Comparison of ENCODE assay signal across 1 cellular context in genomic region chr7:20201380-20201779, GRCh38.
TF ChIP-seq lines count a peak whose summit lies in the region.

No MANE protein-coding gene starts in this region.

TF ChIP-seq in K562, 482 proteins besides CTCF, POLR2A, EP300 and RAD21 (continued from another document):
- TF ChIP-seq ETS1 (conservative IDR thresholded peaks at IDR 0.05; ENCODE audit: control insufficient read depth, low read depth, low read length), result no peak
- no peak for TF ChIP-seq YBX1 (IDR thresholded peaks at IDR 0.05)
- TF ChIP-seq NR2C1 (IDR thresholded peaks at IDR 0.05), result peak; percentile 50; the same call in 1 of the 2 replicates
- TF ChIP-seq NR2C1 (tag; IDR thresholded peaks at IDR 0.05), result no peak; the same call in 1 of the 2 replicates
- TF ChIP-seq PKNOX1 (IDR thresholded peaks at IDR 0.05), result peak; percentile 24; the same call in 1 of the 2 replicates
- TF ChIP-seq STAG1 (CRISPR knock-in tag; IDR thresholded peaks at IDR 0.05; ENCODE audit: borderline replicate concordance), result no peak
- no peak for TF ChIP-seq HBP1 (CRISPR knock-in tag; IDR thresholded peaks at IDR 0.05)
- TF ChIP-seq MLX (CRISPR knock-in tag; conservative IDR thresholded peaks at IDR 0.05), result no peak
- TF ChIP-seq LEF1 (IDR thresholded peaks at IDR 0.05), result peak; percentile 34; the same call in 1 of the 2 replicates
- TF ChIP-seq TSC22D4 (tag; IDR thresholded peaks at IDR 0.05), result no peak
- TF ChIP-seq MEIS2 (IDR thresholded peaks at IDR 0.05; ENCODE audit: partially characterized antibody), result peak; percentile 57
- no peak for TF ChIP-seq ZNF239 (CRISPR knock-in tag; IDR thresholded peaks at IDR 0.05)
- 0 out of 2 replicates have a peak, but pooled peaks have one; percentile 22 for TF ChIP-seq ZNF592 (IDR thresholded peaks at IDR 0.05)
- TF ChIP-seq ZNF586 (CRISPR knock-in tag; conservative IDR thresholded peaks at IDR 0.05), result no peak
TF ChIP-seq in K562: peak in this region for 7.
